In genomic region chr4:121765368-121765705, GRCh38 we compare ENCODE assay signal across 12 cellular contexts. TPM values are rescaled to one million over a fixed set of nuclear protein-coding genes. Genes with fewer than 3 reads are reported as not detected.
DNase-seq lines count a peak whose midpoint lies in the region; ATAC-seq and TF ChIP-seq lines count a peak whose summit lies in the region.
"Had no signal": no experiment of that assay in that cellular context is flagged by ENCODE, and none has a peak within 500 bp of the region (broad histone marks: within the 10 kb centered on the region; RNA-seq: fewer than 3 reads in every experiment).

No MANE protein-coding gene starts in this region.

- peak overlapping the region; percentile 69 for H3K4me2 ChIP-seq in parathyroid adenoma (ENCODE audit: low read length)
- H3K4me2 ChIP-seq: KMS-11 had no signal

- 17 to 23% methylated on average over 16 of the region's 16 CpGs for WGBS in esophagus, 2 donors

- CTCF ChIA-PET in CD8-positive, alpha-beta T cell (lab: Charles Lee): no interaction called here

- H3K36me3 ChIP-seq in CD8-positive, alpha-beta T cell (ENCODE audit: insufficient read depth, low read length): no peaks in the 10 kb centered on the region
- H3K36me3 ChIP-seq in RWPE2 (ENCODE audit: low read depth) (no peaks in the 10 kb centered on the region), esophagus (ENCODE audit: control insufficient read depth in 2 of 2, insufficient read depth in 2 of 2, low read length in 1 of 2) (no peaks in the 10 kb centered on the region), parathyroid adenoma (ENCODE audit: control insufficient read depth, insufficient read depth, low read length) (no peaks in the 10 kb centered on the region)

- no peak overlapping the region for H3K27ac Mint-ChIP-seq in CD8-positive, alpha-beta T cell

- no peak overlapping the region for H3K9ac ChIP-seq in parathyroid adenoma
- H3K9ac ChIP-seq: KMS-11 had no signal

- peaks cover 10% of the 10 kb centered on the region for H3K4me1 Mint-ChIP-seq in CD8-positive, alpha-beta T cell (ENCODE audit: low read depth)

- peak overlapping the region; percentile 75 for H2AFZ ChIP-seq in parathyroid adenoma

- H3K4me1 ChIP-seq in CD8-positive, alpha-beta T cell (ENCODE audit: insufficient read depth, low read length): no peaks in the 10 kb centered on the region
- H3K4me1 ChIP-seq in RWPE2 (ENCODE audit: insufficient read depth, poor library complexity, severe bottlenecking) (peaks cover 5% of the 10 kb centered on the region), esophagus (ENCODE audit: control insufficient read depth in 2 of 2, insufficient read depth in 2 of 2, low read length in 1 of 2) (peaks cover 4 to 8% of the 10 kb centered on the region in 2 donors), parathyroid adenoma (no peaks in the 10 kb centered on the region)

- H3K4me3 ChIP-seq in CD8-positive, alpha-beta T cell (ENCODE audit: low read depth, low read length): no peak overlapping the region
- H3K4me3 ChIP-seq in RWPE2 (ENCODE audit: severe bottlenecking) (peak overlapping the region; percentile 32), esophagus (ENCODE audit: low read depth in 1 of 2, low read length in 2 of 2) (peak overlapping the region; percentile 45 to 51), parathyroid adenoma (ENCODE audit: low read depth, low read length) (peak overlapping the region; percentile 38)

- H3K27me3 ChIP-seq in CD8-positive, alpha-beta T cell (ENCODE audit: insufficient read depth, low read length): peaks cover 7% of the 10 kb centered on the region
- H3K27me3 ChIP-seq in RWPE2 (ENCODE audit: insufficient read depth, poor library complexity, severe bottlenecking): peaks cover 4% of the 10 kb centered on the region
- H3K27me3 ChIP-seq in esophagus (ENCODE audit: control insufficient read depth in 1 of 2, insufficient read depth in 2 of 2, low read length in 2 of 2): peaks cover 0 to 11% of the 10 kb centered on the region in 2 donors
- no peaks in the 10 kb centered on the region for H3K27me3 ChIP-seq in parathyroid adenoma (ENCODE audit: control insufficient read depth, insufficient read depth, low read length)

- ATAC-seq in CD8-positive, alpha-beta T cell: no peak
- no peak; the same call in 2 of the 3 replicates for ATAC-seq in RWPE2 (ENCODE audit: low read depth)
- no peak for ATAC-seq in HG02763 (IDR thresholded peaks at IDR 0.05; ENCODE audit: unreplicated experiment)
- ATAC-seq in GM18861 (IDR thresholded peaks at IDR 0.05; ENCODE audit: unreplicated experiment): no peak
- ATAC-seq in HG02840 (IDR thresholded peaks at IDR 0.05; ENCODE audit: low FRiP score, unreplicated experiment): no peak

- no peaks in the 10 kb centered on the region for H3K9me3 ChIP-seq in CD8-positive, alpha-beta T cell (ENCODE audit: low read length)
- H3K9me3 ChIP-seq in RWPE2 (ENCODE audit: severe bottlenecking) (no peaks in the 10 kb centered on the region), esophagus (ENCODE audit: control insufficient read depth in 2 of 2, insufficient read depth in 1 of 2, low read depth in 1 of 2, low read length in 1 of 2) (no peaks in the 10 kb centered on the region), parathyroid adenoma (ENCODE audit: control insufficient read depth, low read length) (no peaks in the 10 kb centered on the region)

- H3K36me3 Mint-ChIP-seq in CD8-positive, alpha-beta T cell: no peaks in the 10 kb centered on the region

- no peak for DNase-seq in CD8-positive, alpha-beta T cell
- no peak for DNase-seq in RWPE2 (ENCODE audit: low spot score)
- DNase-seq in anterior cingulate cortex (lab: John Stamatoyannopoulos, UW): no peak
- DNase-seq: GF-D8 had no signal

- no peaks in the 10 kb centered on the region for H3K79me2 ChIP-seq in parathyroid adenoma

- no peak overlapping the region for H3K27ac ChIP-seq in CD8-positive, alpha-beta T cell (ENCODE audit: low read depth, low read length)
- H3K27ac ChIP-seq in RWPE2 (ENCODE audit: poor library complexity, severe bottlenecking) (no peak overlapping the region), esophagus (ENCODE audit: low read depth in 2 of 2, low read length in 1 of 2) (no peak overlapping the region), parathyroid adenoma (no peak overlapping the region)
- H3K27ac ChIP-seq: KMS-11 had no signal

- H3K4me3 Mint-ChIP-seq in CD8-positive, alpha-beta T cell: peak overlapping the region; percentile 61

- no peak for TF ChIP-seq CTCF in CD8-positive, alpha-beta T cell (IDR thresholded peaks at IDR 0.05)
- no peak for TF ChIP-seq CTCF in RWPE2 (IDR thresholded peaks at IDR 0.05; ENCODE audit: poor library complexity, severe bottlenecking)
- no peak for TF ChIP-seq CTCF in parathyroid adenoma (IDR thresholded peaks at IDR 0.05)

- H3K9me3 Mint-ChIP-seq in CD8-positive, alpha-beta T cell: no peaks in the 10 kb centered on the region

- POLR2A ChIA-PET in CD8-positive, alpha-beta T cell (lab: Charles Lee): no interaction called here

- H3K27me3 Mint-ChIP-seq in CD8-positive, alpha-beta T cell (ENCODE audit: low read depth): peaks cover 38% of the 10 kb centered on the region

- intact Hi-C loops in CD8-positive, alpha-beta T cell (cut with DNase I, micrococcal nuclease): no loop called here

RNA-seq across cellular contexts. Expression of gene SMIM43, which starts 0.4 kb away (rescaled TPM):
- total RNA-seq in CD8-positive, alpha-beta T cell: under 1 TPM; 0.30 to 0.42 TPM
- polyA plus RNA-seq in esophagus: under 1 TPM in 1 of 2 donors, not detected in 1; 0.04 TPM
- total RNA-seq: cerebellum, mononuclear cell had no signal

RNA-seq across cellular contexts. Expression of gene EXOSC9, which starts 35.8 kb away (rescaled TPM):
- total RNA-seq in CD8-positive, alpha-beta T cell: 10 to 100 TPM; 76.9 to 80.5 TPM
- 10 to 100 TPM; 16.3 to 18.9 TPM for polyA plus RNA-seq in esophagus

RNA-seq across cellular contexts. Expression of gene CCNA2, which starts 58.3 kb away (rescaled TPM):
- under 1 TPM; 0.22 to 0.43 TPM for total RNA-seq in CD8-positive, alpha-beta T cell
- 10 to 100 TPM in 1 of 2 donors, 1 to 10 TPM in 1; 7.4 to 13.8 TPM for polyA plus RNA-seq in esophagus
